ENCODE assay signal across 8 cellular contexts in the genomic region with DNA sequence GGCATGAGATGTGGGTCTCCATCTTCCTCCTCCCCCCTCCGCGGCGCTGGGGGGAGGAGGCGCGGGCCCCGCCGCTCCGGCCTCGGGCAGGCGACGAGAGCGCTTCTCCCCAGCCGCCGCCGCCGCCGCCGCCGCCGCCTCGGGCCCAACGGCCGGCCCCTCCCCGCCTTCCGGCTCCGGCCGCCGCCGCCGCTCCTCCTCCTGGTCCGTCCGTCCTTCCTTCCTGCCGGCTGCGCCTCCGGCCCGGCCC. TPM values are rescaled to one million over a fixed set of nuclear protein-coding genes. Genes with fewer than 3 reads are reported as not detected.
A peak's percentile ranks its signal among the peaks of the same experiment; 100 is the strongest.
DNase-seq lines count a peak whose midpoint lies in the region; ATAC-seq and TF ChIP-seq lines count a peak whose summit lies in the region.

No MANE protein-coding gene starts in this region.

- H3K36me3 Mint-ChIP-seq in WTC11 = no peaks in the 10 kb centered on the region

- no peak for TF ChIP-seq EP300 in gastroesophageal sphincter (IDR thresholded peaks at IDR 0.05)

- DNase-seq in activated naive CD4-positive, alpha-beta T cell treated with Interleukin-2 at 50 U/mL for 16 hours = peak; percentile 61
- DNase-seq in activated naive CD4-positive, alpha-beta T cell (lab: John Stamatoyannopoulos, UW) = no peak
- DNase-seq in MG63 (peak; percentile 77), WTC11 (ENCODE audit: low spot score) (peak; percentile 61), activated gamma-delta T cell (lab: John Stamatoyannopoulos, UW) (no peak)

- no CpG with 5 or more reads among the region's 36 CpGs for whole genome bisulfite sequencing in gastroesophageal sphincter (ENCODE audit: low coverage in 1 of 2), 2 donors

- H3K4me3 ChIP-seq in HEK293 (ENCODE audit: low read depth, low read length) (peak overlapping the region; percentile 78), MG63 (peak overlapping the region; percentile 59), gastroesophageal sphincter (peak overlapping the region; percentile 89 to 98), parathyroid adenoma (ENCODE audit: low read depth, low read length) (peak overlapping the region; percentile 48)

- H3K27me3 Mint-ChIP-seq in WTC11 (ENCODE audit: low read depth) = peaks cover 60% of the 10 kb centered on the region

- H3K4me1 ChIP-seq in HEK293 (ENCODE audit: control insufficient read depth, insufficient read depth, low read length) = peaks cover 20% of the 10 kb centered on the region
- peaks cover 3 to 63% (median 27%) of the 10 kb centered on the region in 3 donors for H3K4me1 ChIP-seq in gastroesophageal sphincter
- H3K4me1 ChIP-seq in parathyroid adenoma = peaks cover 26% of the 10 kb centered on the region

- peak overlapping the region; percentile 79 for H3K4me2 ChIP-seq in parathyroid adenoma (ENCODE audit: low read length)

- peak in 1 of 2 donors; percentile 41 for TF ChIP-seq POLR2A in gastroesophageal sphincter (IDR thresholded peaks at IDR 0.05)

- CTCF ChIA-PET in HEK293 (lab: Yijun Ruan, JAX) = interaction anchor here (1.0 to 2.8 kb wide), 2 partner anchors 9 to 202 kb away, joined by 3 to 17 read pairs; no protein-coding TSS in a partner anchor
- CTCF ChIA-PET in WTC11 (lab: Charles Lee) = interaction anchor here (1.9 to 2.8 kb wide), 7 partner anchors 12 to 501 kb away, joined by 5 to 16 read pairs (median 9); a partner anchor contains a TSS

- TF ChIP-seq CTCF in HEK293 (tag by site-specific recombination; IDR thresholded peaks at IDR 0.05) (no peak), WTC11 (IDR thresholded peaks at IDR 0.05) (no peak), gastroesophageal sphincter (IDR thresholded peaks at IDR 0.05) (no peak), parathyroid adenoma (IDR thresholded peaks at IDR 0.05) (no peak)

- H3K79me2 ChIP-seq in parathyroid adenoma = peaks cover 26% of the 10 kb centered on the region

- H3K36me3 ChIP-seq in HEK293 (ENCODE audit: control insufficient read depth in 2 of 2, insufficient read depth in 1 of 2, low read length in 2 of 2) (peaks cover 0 to 6% of the 10 kb centered on the region in 2 experiments; a peak in 1 of 3 replicates), MG63 (peaks cover 57% of the 10 kb centered on the region), gastroesophageal sphincter (no peaks in the 10 kb centered on the region), parathyroid adenoma (ENCODE audit: control insufficient read depth, insufficient read depth, low read length) (no peaks in the 10 kb centered on the region)

- H2AFZ ChIP-seq in parathyroid adenoma = peak overlapping the region; percentile 70

- H3K9me3 ChIP-seq in HEK293 (ENCODE audit: control insufficient read depth, insufficient read depth, low read depth, low read length) (no peaks in the 10 kb centered on the region), MG63 (no peaks in the 10 kb centered on the region; the same call in 1 of the 2 replicates), gastroesophageal sphincter (no peaks in the 10 kb centered on the region), parathyroid adenoma (ENCODE audit: control insufficient read depth, low read length) (no peaks in the 10 kb centered on the region)

- H3K27me3 ChIP-seq in MG63 (no peaks in the 10 kb centered on the region), gastroesophageal sphincter (no peaks in the 10 kb centered on the region), parathyroid adenoma (ENCODE audit: control insufficient read depth, insufficient read depth, low read length) (no peaks in the 10 kb centered on the region)

- H3K4me1 Mint-ChIP-seq in WTC11 = peaks cover 52% of the 10 kb centered on the region

- H3K4me3 Mint-ChIP-seq in WTC11 = peak overlapping the region; percentile 86

- ATAC-seq in WTC11 (peak; percentile 17), gastroesophageal sphincter (peak; percentile 83)

- peak overlapping the region; percentile 51 for H3K9ac ChIP-seq in parathyroid adenoma

- H3K9me3 Mint-ChIP-seq in WTC11 = no peaks in the 10 kb centered on the region

- H3K27ac Mint-ChIP-seq in WTC11 = no peak overlapping the region

- POLR2A ChIA-PET in HEK293 (lab: Yijun Ruan, JAX) = interaction anchor here (1.8 to 3.3 kb wide), 3 partner anchors 12 to 645 kb away, joined by 4 to 22 read pairs (median 5); a partner anchor contains a TSS
- POLR2A ChIA-PET in WTC11 (lab: Charles Lee) = interaction anchor here (0.6 to 0.7 kb wide), 2 partner anchors 39 to 41 kb away, joined by 4 to 6 read pairs; no protein-coding TSS in a partner anchor

- peak overlapping the region; percentile 97 for H3K27ac ChIP-seq in HEK293 (ENCODE audit: extremely low read depth, low read depth, low read length)
- peak overlapping the region; percentile 65 to 98 (median 96) for H3K27ac ChIP-seq in gastroesophageal sphincter
- peak overlapping the region; percentile 87 for H3K27ac ChIP-seq in parathyroid adenoma

TF ChIP-seq in HEK293, 187 proteins besides CTCF, POLR2A, EP300 and RAD21 (continues in another document):
- 0 out of 2 replicates have a peak, but pooled peaks have one; percentile 8 for TF ChIP-seq MYNN (tag by site-specific recombination; IDR thresholded peaks at IDR 0.05; ENCODE audit: borderline replicate concordance)
- no peak for TF ChIP-seq KLF9 (tag by site-specific recombination; IDR thresholded peaks at IDR 0.05; ENCODE audit: low read depth)
- TF ChIP-seq, protein P1, sequence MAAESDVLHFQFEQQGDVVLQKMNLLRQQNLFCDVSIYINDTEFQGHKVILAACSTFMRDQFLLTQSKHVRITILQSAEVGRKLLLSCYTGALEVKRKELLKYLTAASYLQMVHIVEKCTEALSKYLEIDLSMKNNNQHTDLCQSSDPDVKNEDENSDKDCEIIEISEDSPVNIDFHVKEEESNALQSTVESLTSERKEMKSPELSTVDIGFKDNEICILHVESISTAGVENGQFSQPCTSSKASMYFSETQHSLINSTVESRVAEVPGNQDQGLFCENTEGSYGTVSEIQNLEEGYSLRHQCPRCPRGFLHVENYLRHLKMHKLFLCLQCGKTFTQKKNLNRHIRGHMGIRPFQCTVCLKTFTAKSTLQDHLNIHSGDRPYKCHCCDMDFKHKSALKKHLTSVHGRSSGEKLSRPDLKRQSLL (tag by site-specific recombination; IDR thresholded peaks at IDR 0.05) = 0 out of 2 replicates have a peak, but pooled peaks have one; percentile 2

TF ChIP-seq in WTC11, 78 proteins besides CTCF, POLR2A, EP300 and RAD21 (continues in another document):
- no peak for TF ChIP-seq GTF2I (CRISPR knock-in tag; conservative IDR thresholded peaks at IDR 0.05)
- no peak for TF ChIP-seq ZNF219 (CRISPR knock-in tag; IDR thresholded peaks at IDR 0.05; ENCODE audit: borderline replicate concordance)
- TF ChIP-seq ATF1 (CRISPR knock-in tag; IDR thresholded peaks at IDR 0.05) = no peak
- no peak for TF ChIP-seq NR1H2 (CRISPR knock-in tag; IDR thresholded peaks at IDR 0.05)
- TF ChIP-seq, protein P2, sequence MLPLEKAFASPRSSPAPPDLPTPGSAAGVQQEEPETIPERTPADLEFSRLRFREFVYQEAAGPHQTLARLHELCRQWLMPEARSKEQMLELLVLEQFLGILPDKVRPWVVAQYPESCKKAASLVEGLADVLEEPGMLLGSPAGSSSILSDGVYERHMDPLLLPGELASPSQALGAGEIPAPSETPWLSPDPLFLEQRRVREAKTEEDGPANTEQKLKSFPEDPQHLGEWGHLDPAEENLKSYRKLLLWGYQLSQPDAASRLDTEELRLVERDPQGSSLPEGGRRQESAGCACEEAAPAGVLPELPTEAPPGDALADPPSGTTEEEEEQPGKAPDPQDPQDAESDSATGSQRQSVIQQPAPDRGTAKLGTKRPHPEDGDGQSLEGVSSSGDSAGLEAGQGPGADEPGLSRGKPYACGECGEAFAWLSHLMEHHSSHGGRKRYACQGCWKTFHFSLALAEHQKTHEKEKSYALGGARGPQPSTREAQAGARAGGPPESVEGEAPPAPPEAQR (CRISPR knock-in tag; IDR thresholded peaks at IDR 0.05) = no peak
- no peak for TF ChIP-seq NFE2L1 (CRISPR knock-in tag; IDR thresholded peaks at IDR 0.05)
- TF ChIP-seq HMGA2 (CRISPR knock-in tag; IDR thresholded peaks at IDR 0.05) = no peak
- TF ChIP-seq, protein P3, sequence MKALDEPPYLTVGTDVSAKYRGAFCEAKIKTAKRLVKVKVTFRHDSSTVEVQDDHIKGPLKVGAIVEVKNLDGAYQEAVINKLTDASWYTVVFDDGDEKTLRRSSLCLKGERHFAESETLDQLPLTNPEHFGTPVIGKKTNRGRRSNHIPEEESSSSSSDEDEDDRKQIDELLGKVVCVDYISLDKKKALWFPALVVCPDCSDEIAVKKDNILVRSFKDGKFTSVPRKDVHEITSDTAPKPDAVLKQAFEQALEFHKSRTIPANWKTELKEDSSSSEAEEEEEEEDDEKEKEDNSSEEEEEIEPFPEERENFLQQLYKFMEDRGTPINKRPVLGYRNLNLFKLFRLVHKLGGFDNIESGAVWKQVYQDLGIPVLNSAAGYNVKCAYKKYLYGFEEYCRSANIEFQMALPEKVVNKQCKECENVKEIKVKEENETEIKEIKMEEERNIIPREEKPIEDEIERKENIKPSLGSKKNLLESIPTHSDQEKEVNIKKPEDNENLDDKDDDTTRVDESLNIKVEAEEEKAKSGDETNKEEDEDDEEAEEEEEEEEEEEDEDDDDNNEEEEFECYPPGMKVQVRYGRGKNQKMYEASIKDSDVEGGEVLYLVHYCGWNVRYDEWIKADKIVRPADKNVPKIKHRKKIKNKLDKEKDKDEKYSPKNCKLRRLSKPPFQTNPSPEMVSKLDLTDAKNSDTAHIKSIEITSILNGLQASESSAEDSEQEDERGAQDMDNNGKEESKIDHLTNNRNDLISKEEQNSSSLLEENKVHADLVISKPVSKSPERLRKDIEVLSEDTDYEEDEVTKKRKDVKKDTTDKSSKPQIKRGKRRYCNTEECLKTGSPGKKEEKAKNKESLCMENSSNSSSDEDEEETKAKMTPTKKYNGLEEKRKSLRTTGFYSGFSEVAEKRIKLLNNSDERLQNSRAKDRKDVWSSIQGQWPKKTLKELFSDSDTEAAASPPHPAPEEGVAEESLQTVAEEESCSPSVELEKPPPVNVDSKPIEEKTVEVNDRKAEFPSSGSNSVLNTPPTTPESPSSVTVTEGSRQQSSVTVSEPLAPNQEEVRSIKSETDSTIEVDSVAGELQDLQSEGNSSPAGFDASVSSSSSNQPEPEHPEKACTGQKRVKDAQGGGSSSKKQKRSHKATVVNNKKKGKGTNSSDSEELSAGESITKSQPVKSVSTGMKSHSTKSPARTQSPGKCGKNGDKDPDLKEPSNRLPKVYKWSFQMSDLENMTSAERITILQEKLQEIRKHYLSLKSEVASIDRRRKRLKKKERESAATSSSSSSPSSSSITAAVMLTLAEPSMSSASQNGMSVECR (CRISPR knock-in tag; IDR thresholded peaks at IDR 0.05; ENCODE audit: borderline replicate concordance) = no peak
- TF ChIP-seq TEAD1 (CRISPR knock-in tag; IDR thresholded peaks at IDR 0.05) = no peak
- TF ChIP-seq ESRRA (CRISPR knock-in tag; IDR thresholded peaks at IDR 0.05; ENCODE audit: borderline replicate concordance) = no peak

RNA-seq across cellular contexts. Expression of a gene that starts 0.4 kb away (rescaled TPM):
- total RNA-seq in MG63 (2014; rRNA removed; shearing (Covaris generic); ENCODE audit: low replicate concordance) = 9.1 and 11.9 TPM in 2 replicates
- total RNA-seq in WTC11 (2021) (12.0 to 14.6 TPM (median 12.9 TPM) in 3 replicates), gastroesophageal sphincter (10 to 100 TPM; 10.9 to 16.4 (median 13.1) TPM)

RNA-seq across cellular contexts. Expression of a gene that starts 35.1 kb away (rescaled TPM):
- total RNA-seq in MG63 (2014; rRNA removed; shearing (Covaris generic); ENCODE audit: low replicate concordance) = 208 and 341 TPM in 2 replicates
- total RNA-seq in WTC11 (2021) = 4.3 to 4.6 TPM (median 4.5 TPM) in 3 replicates
- total RNA-seq in gastroesophageal sphincter = 10 to 100 TPM in 3 of 4 donors, 1 to 10 TPM in 1; 9.4 to 76.5 (median 26.3) TPM

Comparison
In these comparisons a context has a peak if more than half of its experiments do, and no peak if none do; other contexts are left out.
1. DNase-seq: peak in activated naive CD4-positive, alpha-beta T cell treated with Interleukin-2 at 50 U/mL for 16 hours (single experiment), MG63 (single experiment) and WTC11 (single experiment); none in activated naive CD4-positive, alpha-beta T cell (0 of 4) and activated gamma-delta T cell (single experiment).
2. Peak in every context shown above with its lines, with median percentiles within 50 percentile points of each other: H3K27ac ChIP-seq and H3K4me3 ChIP-seq.